Comparison of ENCODE assay signal across 25 cellular contexts in the genomic region with DNA sequence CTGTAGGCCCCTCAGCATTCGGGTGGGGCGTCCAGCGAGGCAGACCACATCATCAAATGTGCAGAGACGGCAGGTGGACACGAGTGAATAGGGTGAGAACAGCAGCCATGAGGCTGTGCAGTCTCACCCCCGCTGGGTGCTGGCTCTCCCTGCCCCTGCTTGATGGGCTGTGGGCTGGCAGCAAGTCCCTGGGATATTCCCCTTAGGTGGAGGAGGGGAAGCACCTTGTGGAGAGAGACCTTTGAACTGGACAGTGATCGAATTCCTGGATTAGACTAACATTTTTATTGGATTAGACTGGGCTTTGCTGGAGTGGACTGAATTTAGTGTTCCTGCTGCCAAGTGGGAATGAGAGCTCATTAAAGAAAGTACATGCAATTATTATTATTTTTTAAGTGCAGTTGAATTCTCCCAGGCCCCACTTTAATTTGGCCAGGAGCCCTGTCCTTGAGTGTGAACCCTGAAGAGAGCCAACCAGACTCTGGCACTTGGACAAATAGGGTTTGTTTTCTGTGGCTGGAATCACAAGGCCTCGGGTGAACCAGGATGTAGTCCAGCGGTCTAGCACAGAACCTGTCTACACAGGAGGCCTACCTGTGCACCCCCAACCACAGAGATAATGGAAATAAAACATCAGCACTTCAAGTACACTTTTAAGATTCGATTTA.
DNase-seq lines count a peak whose midpoint lies in the region; ATAC-seq and TF ChIP-seq lines count a peak whose summit lies in the region.
"Had no signal": no experiment of that assay in that cellular context is flagged by ENCODE, and none has a peak within 500 bp of the region (broad histone marks: within the 10 kb centered on the region; RNA-seq: fewer than 3 reads in every experiment).

No MANE protein-coding gene starts in this region.

- H3K4me3 ChIP-seq in neuronal stem cell (ENCODE audit: low read length in 2 of 2) = peak overlapping the region in 1 of 2 donors; percentile 47
- H3K4me3 ChIP-seq: psoas muscle, SJSA1, suprapubic skin had no signal

- no peak overlapping the region for H3K23ac ChIP-seq in neuronal stem cell (ENCODE audit: low read depth, low read length, poor library complexity)

- H2BK5ac ChIP-seq in neuronal stem cell (ENCODE audit: low read length) = no peak overlapping the region

- H3K4ac ChIP-seq in neuronal stem cell (ENCODE audit: low read length) = no peak overlapping the region

- H3K36me3 ChIP-seq in neuronal stem cell (replicated peaks in 1 of 2; ENCODE audit: control insufficient read depth in 2 of 2, insufficient read depth in 2 of 2, low read length in 2 of 2) = no peaks in the 10 kb centered on the region
- H3K36me3 ChIP-seq: SJSA1, suprapubic skin had no signal

- H3K9ac ChIP-seq in neuronal stem cell (ENCODE audit: low read depth, low read length, poor library complexity) = no peak overlapping the region

- peaks cover 30% of the 10 kb centered on the region for H3K4me1 Mint-ChIP-seq in nephron progenitor cell
- H3K4me1 Mint-ChIP-seq: activated B cell treated with CpG ODN at 0.5 μM for 24 hours; activated naive CD4-positive, alpha-beta T cell treated with anti-CD3 and anti-CD28 coated beads, Interleukin-2, amount 10 ng/mL, durations not matched to agents 7 days and 5 days; naive B cell had no signal

- H3K36me3 Mint-ChIP-seq in nephron progenitor cell (ENCODE audit: low read depth) = no peaks in the 10 kb centered on the region
- H3K36me3 Mint-ChIP-seq: activated naive CD4-positive, alpha-beta T cell treated with anti-CD3 and anti-CD28 coated beads, Interleukin-2, amount 10 ng/mL, durations not matched to agents 7 days and 5 days; CD14-positive monocyte; IgD-negative memory B cell; naive B cell had no signal

- H3K27me3 ChIP-seq in neuronal stem cell (ENCODE audit: control insufficient read depth in 3 of 3, insufficient read depth in 3 of 3, low read depth in 1 of 3, low read length in 3 of 3) = no peaks in the 10 kb centered on the region
- H3K27me3 ChIP-seq: SJSA1, suprapubic skin had no signal

- no peak overlapping the region for H2AK5ac ChIP-seq in neuronal stem cell (ENCODE audit: low read depth, low read length)

- peak overlapping the region; percentile 73 for H3K18ac ChIP-seq in neuronal stem cell (ENCODE audit: low read length)

- H3K9me3 Mint-ChIP-seq in nephron progenitor cell = no peaks in the 10 kb centered on the region
- H3K9me3 Mint-ChIP-seq: activated B cell treated with CpG ODN at 0.5 μM for 24 hours; activated naive CD4-positive, alpha-beta T cell treated with anti-CD3 and anti-CD28 coated beads, Interleukin-2, amount 10 ng/mL, durations not matched to agents 7 days and 5 days; endodermal cell; HFFc6; IgD-negative memory B cell; T-helper 2 cell treated with Interferon-gamma antibody and Interleukin-4, amounts not matched to agents 5 μg/mL and 100 μg/mL, for 36 hours had no signal

- DNase-seq in NCI-H2029 (lab: John Stamatoyannopoulos, UW) (peak; percentile 88), cardiac septum (ENCODE audit: low spot score) (peak; percentile 65), neuronal stem cell (ENCODE audit: low spot score) (no peak), nephron progenitor cell (no peak), 8988T (no peak)
- DNase-seq: activated B cell treated with CpG ODN at 0.5 μM for 24 hours; activated CD8-positive, alpha-beta T cell treated with anti-CD3 and anti-CD28 coated beads, Interleukin-2, amount 10 ng/mL, durations not matched to agents 7 days and 5 days; activated naive CD4-positive, alpha-beta T cell treated with anti-CD3 and anti-CD28 coated beads, Interleukin-2, amount 10 ng/mL, durations not matched to agents 7 days and 5 days; activated T-cell treated with anti-CD3 and anti-CD28 coated beads, Interleukin-2, amount 50 U/mL, for 48 hours; endodermal cell; glutamatergic neuron; HFFc6; naive B cell; NCI-H187; NCI-H526 treated with DMSO at 0.1 percent for 48 hours; OCI-M1; psoas muscle had no signal

- no peak for TF ChIP-seq CTCF in C4-2B (conservative IDR thresholded peaks at IDR 0.05)
- TF ChIP-seq CTCF in nephron progenitor cell (IDR thresholded peaks at IDR 0.05) = no peak

- H3K14ac ChIP-seq in neuronal stem cell (ENCODE audit: low read length) = no peak overlapping the region

- H3K27ac Mint-ChIP-seq in nephron progenitor cell = no peak overlapping the region
- H3K27ac Mint-ChIP-seq: activated B cell treated with CpG ODN at 0.5 μM for 24 hours; activated CD8-positive, alpha-beta T cell treated with anti-CD3 and anti-CD28 coated beads, Interleukin-2, amount 10 ng/mL, durations not matched to agents 7 days and 5 days; activated naive CD4-positive, alpha-beta T cell treated with anti-CD3 and anti-CD28 coated beads, Interleukin-2, amount 10 ng/mL, durations not matched to agents 7 days and 5 days; CD14-positive monocyte; endodermal cell; HFFc6; naive B cell; T-helper 2 cell treated with Interferon-gamma antibody and Interleukin-4, amounts not matched to agents 5 μg/mL and 100 μg/mL, for 36 hours had no signal

- H3K4me1 ChIP-seq in neuronal stem cell (ENCODE audit: control insufficient read depth in 2 of 2, insufficient read depth in 1 of 2, low read depth in 1 of 2, low read length in 2 of 2) = peaks cover 0 to 8% of the 10 kb centered on the region in 2 donors
- H3K4me1 ChIP-seq: psoas muscle, SJSA1 had no signal

- H2BK120ac ChIP-seq in neuronal stem cell (ENCODE audit: low read depth, low read length) = no peak overlapping the region

- H3K27ac ChIP-seq in C4-2B (peak overlapping the region; percentile 86), neuronal stem cell (replicated peaks; ENCODE audit: low read length) (no peak overlapping the region)
- H3K27ac ChIP-seq: psoas muscle, SJSA1, suprapubic skin had no signal

- no peak overlapping the region for H2BK15ac ChIP-seq in neuronal stem cell (ENCODE audit: low read length)

- intact Hi-C loops in cardiac septum (cut with DNase I) = no loop called here

- peaks cover 18% of the 10 kb centered on the region for H3K27me3 Mint-ChIP-seq in nephron progenitor cell (ENCODE audit: low read depth, poor library complexity)
- H3K27me3 Mint-ChIP-seq: activated B cell treated with CpG ODN at 0.5 μM for 24 hours, IgD-negative memory B cell had no signal

- H4K8ac ChIP-seq in neuronal stem cell (ENCODE audit: low read depth, low read length) = no peak overlapping the region

- peak overlapping the region; percentile 11 for H4K91ac ChIP-seq in neuronal stem cell (ENCODE audit: low read depth, low read length, poor library complexity)

- no peak overlapping the region for H2AFZ ChIP-seq in neuronal stem cell (ENCODE audit: low read length)

- H2BK12ac ChIP-seq in neuronal stem cell (ENCODE audit: low read length) = no peak overlapping the region

- WGBS in neuronal stem cell (ENCODE audit: extremely low coverage in 2 of 2, insufficient read length in 2 of 2, insufficient replicate concordance in 1 of 2), 2 donors = no CpG with 5 or more reads among the region's 10 CpGs

- no peak for ATAC-seq in GM21447 (IDR thresholded peaks at IDR 0.05; ENCODE audit: unreplicated experiment)
- ATAC-seq in GM21825 (IDR thresholded peaks at IDR 0.05; ENCODE audit: unreplicated experiment) = no peak
- ATAC-seq: activated CD8-positive, alpha-beta T cell treated with anti-CD3 and anti-CD28 coated beads, Interleukin-2, amount 10 ng/mL, durations not matched to agents 7 days and 5 days; psoas muscle had no signal

- no peaks in the 10 kb centered on the region for H3K79me1 ChIP-seq in neuronal stem cell (ENCODE audit: low read depth, low read length)

- no peak overlapping the region for H3K4me3 Mint-ChIP-seq in nephron progenitor cell
- H3K4me3 Mint-ChIP-seq: activated B cell treated with CpG ODN at 0.5 μM for 24 hours; activated CD8-positive, alpha-beta T cell treated with anti-CD3 and anti-CD28 coated beads, Interleukin-2, amount 10 ng/mL, durations not matched to agents 7 days and 5 days; activated naive CD4-positive, alpha-beta T cell treated with anti-CD3 and anti-CD28 coated beads, Interleukin-2, amount 10 ng/mL, durations not matched to agents 7 days and 5 days; CD14-positive monocyte; endodermal cell; HFFc6; IgD-negative memory B cell; naive B cell; T-helper 2 cell treated with Interferon-gamma antibody and Interleukin-4, amounts not matched to agents 5 μg/mL and 100 μg/mL, for 36 hours had no signal

- no peaks in the 10 kb centered on the region for H3K9me3 ChIP-seq in neuronal stem cell (replicated peaks in 1 of 2; ENCODE audit: control insufficient read depth in 2 of 2, insufficient read depth in 1 of 2, low read depth in 1 of 2, low read length in 2 of 2)
- H3K9me3 ChIP-seq: psoas muscle, SJSA1, suprapubic skin had no signal

- no peak overlapping the region for H3K4me2 ChIP-seq in neuronal stem cell (ENCODE audit: insufficient read depth, low read length, poor library complexity, severe bottlenecking)

Comparison
In these comparisons a context has a peak if more than half of its experiments do, and no peak if none do; other contexts are left out.
1. DNase-seq: peak in NCI-H2029 (single experiment) and cardiac septum (single experiment); none in neuronal stem cell (single experiment), nephron progenitor cell (single experiment) and 8988T (single experiment).